In the genomic region with DNA sequence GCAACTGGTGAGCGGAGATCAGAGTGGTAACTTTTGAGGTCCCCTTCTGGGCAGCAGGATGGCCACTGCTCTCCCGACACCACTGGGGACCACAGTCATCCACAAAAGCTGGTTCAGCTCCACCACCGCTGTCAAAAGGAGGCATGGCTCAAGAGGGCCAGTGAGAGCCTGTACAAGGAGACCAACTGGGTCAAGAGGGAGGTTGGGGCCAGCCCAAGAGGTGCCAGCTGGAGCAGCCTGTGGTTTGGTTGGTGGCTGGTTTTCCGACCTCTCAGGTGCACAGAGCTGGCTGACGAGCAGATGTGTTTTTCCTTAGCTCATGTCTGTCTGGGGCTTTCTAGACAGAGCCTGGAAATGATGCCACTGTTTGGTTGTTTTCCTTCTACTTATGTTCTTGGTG, we compare ENCODE assay signal across 27 cellular contexts.
"Had no signal": no experiment of that assay in that cellular context is flagged by ENCODE, and none has a peak within 500 bp of the region (broad histone marks: within the 10 kb centered on the region; RNA-seq: fewer than 3 reads in every experiment).

No MANE protein-coding gene starts in this region.

- H2AFZ ChIP-seq: neural progenitor cell had no signal

- H3K36me3 Mint-ChIP-seq: immature natural killer cell, memory B cell, naive B cell, natural killer cell had no signal

- H3K9me3 Mint-ChIP-seq: immature natural killer cell; memory B cell; naive B cell; natural killer cell; nephron progenitor cell; neural progenitor cell; stimulated activated naive CD8-positive, alpha-beta T cell treated with anti-CD3 and anti-CD28 coated beads, Interleukin-15, Interleukin-2, amounts not matched to agents 100 ng/mL and 50 ng/mL, for 24 hours had no signal

- H3K4me1 ChIP-seq: prostate gland, uterus had no signal

- H3K9me3 ChIP-seq: left ventricle myocardium inferior, pancreas, prostate gland, suprapubic skin, thoracic aorta, tibial artery, uterus had no signal

- H3K27me3 ChIP-seq: neural progenitor cell, pancreas, suprapubic skin, tibial artery, uterus had no signal

- H3K4me2 ChIP-seq: neural progenitor cell had no signal

- DNase-seq: hypothalamus; immature natural killer cell; kidney; left colon; left ventricle myocardium inferior; naive B cell; natural killer cell; nephron progenitor cell; pancreas; retina; right cardiac atrium; stimulated activated CD4-positive, alpha-beta T cell treated with anti-CD3 and anti-CD28 coated beads, Interleukin-12 subunit alpha, Interleukin-12 subunit beta, amount 100 ng/mL, for 4 hours; stimulated activated CD4-positive, alpha-beta T cell treated with anti-CD3 and anti-CD28 coated beads, Interleukin-15, amount 100 ng/mL, for 24 hours; stimulated activated CD4-positive, alpha-beta T cell treated with anti-CD3 and anti-CD28 coated beads, Interleukin-2, amount 100 ng/mL, for 24 hours; stimulated activated CD4-positive, alpha-beta T cell treated with anti-CD3 and anti-CD28 coated beads, Interleukin-4, amount 100 ng/mL, for 1 hour; stimulated activated naive CD4-positive, alpha-beta T cell; tibial artery; trophoblast cell; uterus had no signal

- H3K4me3 ChIP-seq: left ventricle myocardium inferior, neural progenitor cell, pancreas, prostate gland, skin epidermis, suprapubic skin, thoracic aorta, tibial artery, uterus had no signal

- ATAC-seq: left colon, natural killer cell, pancreas, right cardiac atrium, sciatic nerve had no signal

- H3K4me3 Mint-ChIP-seq: immature natural killer cell; memory B cell; natural killer cell; nephron progenitor cell; neural progenitor cell; stimulated activated naive CD8-positive, alpha-beta T cell treated with anti-CD3 and anti-CD28 coated beads, Interleukin-15, Interleukin-2, amounts not matched to agents 100 ng/mL and 50 ng/mL, for 24 hours had no signal

- H3K9ac ChIP-seq: neural progenitor cell had no signal

- H3K27ac ChIP-seq: left ventricle myocardium inferior, neural progenitor cell, pancreas, prostate gland, skin epidermis, suprapubic skin, thoracic aorta, tibial artery, uterus had no signal

- H3K4me1 Mint-ChIP-seq: immature natural killer cell, naive B cell, natural killer cell had no signal

- H3K36me3 ChIP-seq: neural progenitor cell, pancreas, prostate gland, suprapubic skin, thoracic aorta, uterus had no signal

- H3K27me3 Mint-ChIP-seq: stimulated activated naive CD8-positive, alpha-beta T cell treated with anti-CD3 and anti-CD28 coated beads, Interleukin-15, Interleukin-2, amounts not matched to agents 100 ng/mL and 50 ng/mL, for 24 hours had no signal

- H3K27ac Mint-ChIP-seq: immature natural killer cell; memory B cell; natural killer cell; nephron progenitor cell; neural progenitor cell; stimulated activated naive CD8-positive, alpha-beta T cell treated with anti-CD3 and anti-CD28 coated beads, Interleukin-15, Interleukin-2, amounts not matched to agents 100 ng/mL and 50 ng/mL, for 24 hours had no signal
